ENCODE assay signal across 7 cellular contexts in genomic region chr15:39783244-39783820, GRCh38. TPM values are rescaled to one million over a fixed set of nuclear protein-coding genes. Genes with fewer than 3 reads are reported as not detected.
DNase-seq lines count a peak whose midpoint lies in the region; ATAC-seq and TF ChIP-seq lines count a peak whose summit lies in the region.

No MANE protein-coding gene starts in this region.

- H3K9me3 ChIP-seq in left ventricle myocardium inferior (replicated peaks): no peaks in the 10 kb centered on the region
- H3K9me3 ChIP-seq in skeletal muscle tissue (ENCODE audit: control insufficient read depth in 3 of 3, low read length in 3 of 3): no peaks in the 10 kb centered on the region

- H3K4me3 ChIP-seq in WI38 (ENCODE audit: low read depth, low read length) (peak overlapping the region; percentile 91), left ventricle myocardium inferior (peak overlapping the region; percentile 86), skeletal muscle tissue (ENCODE audit: low read length in 3 of 3) (peak overlapping the region; percentile 85 to 89 (median 86))

- intact Hi-C loops in left ventricle myocardium inferior (cut with micrococcal nuclease): no loop called here

- TF ChIP-seq CTCF in HFFc6 (IDR thresholded peaks at IDR 0.05) (no peak), WI38 (IDR thresholded peaks at IDR 0.05; ENCODE audit: low read depth, low read length) (no peak), left ventricle myocardium inferior (IDR thresholded peaks at IDR 0.05; ENCODE audit: borderline replicate concordance) (no peak)

- peak overlapping the region; percentile 66 to 73 (median 72) for H3K9ac ChIP-seq in skeletal muscle tissue (ENCODE audit: low read depth in 1 of 3, low read length in 3 of 3)

- DNase-seq in HFFc6 (no peak), left ventricle myocardium inferior (no peak), medulla oblongata (ENCODE audit: extremely low spot score) (no peak)
- DNase-seq in stimulated activated CD4-positive, alpha-beta T cell treated with anti-CD3 and anti-CD28 coated beads, Interleukin-1b, Interleukin-23, amount 100 ng/mL, for 48 hours: no peak

- H3K4me3 Mint-ChIP-seq in HFFc6: peak overlapping the region; percentile 89

- H3K27me3 ChIP-seq in left ventricle myocardium inferior (ENCODE audit: low read depth) (no peaks in the 10 kb centered on the region), skeletal muscle tissue (ENCODE audit: control insufficient read depth in 3 of 3, insufficient read depth in 3 of 3, low read length in 3 of 3) (no peaks in the 10 kb centered on the region)

- no peak for ATAC-seq in activated CD4-positive, CD25-positive, alpha-beta regulatory T cell treated with anti-CD3 and anti-CD28 coated beads, Interleukin-2, amount 50 U/mL, for 24 hours

- H3K27ac ChIP-seq in left ventricle myocardium inferior (replicated peaks): peak overlapping the region; percentile 84
- no peak overlapping the region for H3K27ac ChIP-seq in skeletal muscle tissue (ENCODE audit: low read depth, low read length)

- peaks cover 14% of the 10 kb centered on the region for H3K36me3 Mint-ChIP-seq in HFFc6 (ENCODE audit: low read depth)

- H3K36me3 ChIP-seq in left ventricle myocardium inferior (no peaks in the 10 kb centered on the region), skeletal muscle tissue (ENCODE audit: control insufficient read depth in 3 of 3, insufficient read depth in 3 of 3, low read length in 3 of 3) (no peaks in the 10 kb centered on the region)

- peak overlapping the region; percentile 76 for H3K27ac Mint-ChIP-seq in HFFc6

- H3K9me3 Mint-ChIP-seq in HFFc6: peaks cover 11% of the 10 kb centered on the region

- H3K4me1 Mint-ChIP-seq in HFFc6 (ENCODE audit: low read depth): peaks cover 50% of the 10 kb centered on the region

- H3K4me1 ChIP-seq in left ventricle myocardium inferior (peaks cover 40% of the 10 kb centered on the region), skeletal muscle tissue (ENCODE audit: control insufficient read depth in 3 of 3, insufficient read depth in 3 of 3, low read length in 3 of 3) (peaks cover 4 to 12% (median 10%) of the 10 kb centered on the region in 3 donors)

- peaks cover 6% of the 10 kb centered on the region for H3K27me3 Mint-ChIP-seq in HFFc6 (ENCODE audit: insufficient read depth)

RNA-seq across cellular contexts. Expression of gene FSIP1, which starts 0.7 kb away (rescaled TPM):
- 1 to 10 TPM; 1.2 to 2.0 (median 1.3) TPM for total RNA-seq in HFFc6 (2021; fragmentation: NEBNext Ultra II Directional; extraction: Animal tissue kit (Norgen Biotek cat#: 25700))
- total RNA-seq in left ventricle myocardium inferior (1.2 TPM), skeletal muscle tissue (3.7 TPM)
